In genomic region chr9:129596541-129597328, GRCh38 we compare ENCODE assay signal across 8 cellular contexts. TPM values are rescaled to one million over a fixed set of nuclear protein-coding genes. Genes with fewer than 3 reads are reported as not detected.
A peak's percentile ranks its signal among the peaks of the same experiment; 100 is the strongest.
DNase-seq lines count a peak whose midpoint lies in the region; ATAC-seq, FAIRE-seq and TF ChIP-seq lines count a peak whose summit lies in the region.
"Had no signal": no experiment of that assay in that cellular context is flagged by ENCODE, and none has a peak within 500 bp of the region (broad histone marks: within the 10 kb centered on the region; RNA-seq: fewer than 3 reads in every experiment).

No MANE protein-coding gene starts in this region.

- WGBS in HepG2 (ENCODE audit: low lambda C conversion rate), result 1% methylated on average over 10 of the region's 33 CpGs
- 22 to 32% methylated on average over 22 to 28 of the region's 33 CpGs for WGBS in thyroid gland, 2 donors

- TF ChIP-seq EP300 in Ishikawa (IDR thresholded peaks at IDR 0.05; ENCODE audit: borderline replicate concordance), result no peak
- 0 out of 4 replicates have a peak, but pooled peaks of 1 of the 2 experiments have one; percentile 34 for TF ChIP-seq EP300 in HepG2 (IDR thresholded peaks at IDR 0.05; ENCODE audit: low read depth in 2 of 2, low read length in 2 of 2)
- TF ChIP-seq EP300 in HepG2 (CRISPR knock-in tag; IDR thresholded peaks at IDR 0.05; ENCODE audit: borderline replicate concordance), result no peak

- H3K4me3 ChIP-seq in HepG2 (replicated peaks in 1 of 3; ENCODE audit: insufficient read depth in 1 of 3, low read depth in 2 of 3, low read length in 3 of 3) (peak overlapping the region; percentile 46 to 79 (median 59); a peak in 5 of 6 replicates), thyroid gland (replicated peaks in 1 of 3) (peak overlapping the region in 1 of 3 donors; percentile 28)

- H3K27me3 ChIP-seq in HepG2 (ENCODE audit: control insufficient read depth in 1 of 2, insufficient read depth in 2 of 2, low read length in 2 of 2), result no peaks in the 10 kb centered on the region
- no peaks in the 10 kb centered on the region for H3K27me3 ChIP-seq in thyroid gland

- H3K9me3 ChIP-seq in HepG2 (ENCODE audit: low read length) (no peaks in the 10 kb centered on the region), thyroid gland (no peaks in the 10 kb centered on the region)

- FAIRE-seq in HepG2 (lab: Jason Lieb, UNC), result peak; percentile 30

- in situ Hi-C loops in HepG2 (cut with HindIII; ENCODE audit: extremely low pct_ligation_motif_present, low pct_unique_long_range_greater_than_20kb), result no loop called here

- H3K36me3 Mint-ChIP-seq in chondrocyte (ENCODE audit: low read depth), result no peaks in the 10 kb centered on the region
- H3K36me3 Mint-ChIP-seq: natural killer cell treated with Interleukin-12 subunit alpha and Interleukin-12 subunit beta and Interleukin-15 and Interleukin-18, amount 100 ng/mL, for 72 hours had no signal

- peak overlapping the region; percentile 86 for H3K9ac ChIP-seq in HepG2 (ENCODE audit: insufficient read depth, low read depth, low read length)

- peak overlapping the region; percentile 99 for H3K27ac ChIP-seq in HepG2 (ENCODE audit: extremely low read length, insufficient read depth, low read length)
- H3K27ac ChIP-seq in thyroid gland, result peak overlapping the region; percentile 62 to 83 (median 65)

- no peaks in the 10 kb centered on the region for H3K36me3 ChIP-seq in HepG2 (replicated peaks in 1 of 2; ENCODE audit: control insufficient read depth in 1 of 2, insufficient read depth in 2 of 2, low read length in 2 of 2)
- no peaks in the 10 kb centered on the region for H3K36me3 ChIP-seq in thyroid gland

- POLR2A ChIA-PET in HepG2 (lab: Yijun Ruan, JAX), result interaction anchor here (0.7 to 4.5 kb wide), 25 partner anchors 10 to 456 kb away, joined by 3 to 110 read pairs (median 10); partner anchors contain the start of genes C9orf50, IER5L and NTMT1

- TF ChIP-seq RAD21 in Ishikawa (IDR thresholded peaks at IDR 0.05; ENCODE audit: low read depth) (no peak), HepG2 (CRISPR knock-in tag; IDR thresholded peaks at IDR 0.05) (no peak)

- TF ChIP-seq CTCF in chondrocyte (IDR thresholded peaks at IDR 0.05) (no peak), HepG2 (CRISPR knock-in tag; IDR thresholded peaks at IDR 0.05) (peak; percentile 2; the same call in 1 of the 2 replicates), thyroid gland (IDR thresholded peaks at IDR 0.05) (no peak)

- H3K9me3 Mint-ChIP-seq in chondrocyte (ENCODE audit: low read depth), result no peaks in the 10 kb centered on the region
- H3K9me3 Mint-ChIP-seq: natural killer cell treated with Interleukin-12 subunit alpha and Interleukin-12 subunit beta and Interleukin-15 and Interleukin-18, amount 100 ng/mL, for 72 hours had no signal

- H3K4me1 Mint-ChIP-seq in chondrocyte (ENCODE audit: low read depth), result peaks cover 19% of the 10 kb centered on the region

- CTCF ChIA-PET in HepG2 (lab: Yijun Ruan, JAX; ENCODE audit: low intra/inter-chr PET ratio, low total read pairs), result no interaction called here

- peak overlapping the region; percentile 63 for H3K4me3 Mint-ChIP-seq in chondrocyte (ENCODE audit: unreplicated experiment)
- H3K4me3 Mint-ChIP-seq: natural killer cell treated with Interleukin-12 subunit alpha and Interleukin-12 subunit beta and Interleukin-15 and Interleukin-18, amount 100 ng/mL, for 72 hours had no signal

- H2AFZ ChIP-seq in HepG2 (ENCODE audit: low read length), result no peak overlapping the region

- H3K79me2 ChIP-seq in HepG2 (ENCODE audit: insufficient read depth, low read length), result no peaks in the 10 kb centered on the region

- no peaks in the 10 kb centered on the region for H3K27me3 Mint-ChIP-seq in chondrocyte (ENCODE audit: low read depth)

- H4K20me1 ChIP-seq in HepG2 (ENCODE audit: insufficient read depth, low read length), result no peaks in the 10 kb centered on the region

- TSS peak; percentile 79 for BruUV-seq in HepG2 (replicated peaks; lab: Mats Ljungman, UMichigan)

- H3K4me1 ChIP-seq in HepG2 (ENCODE audit: insufficient read depth, low read length) (peaks cover 87% of the 10 kb centered on the region), thyroid gland (peaks cover 9 to 18% of the 10 kb centered on the region in 2 donors)

- TF ChIP-seq POLR2A in HepG2 (IDR thresholded peaks at IDR 0.05; ENCODE audit: insufficient read depth in 1 of 2, low read depth in 2 of 2, low read length in 2 of 2) (peak in 1 of 2 experiments; percentile 45; a peak in 3 of 4 replicates), thyroid gland (IDR thresholded peaks at IDR 0.05) (peak in 1 of 2 donors; percentile 17)

- H3K27ac Mint-ChIP-seq in chondrocyte (ENCODE audit: unreplicated experiment), result peak overlapping the region; percentile 49
- H3K27ac Mint-ChIP-seq: natural killer cell treated with Interleukin-12 subunit alpha and Interleukin-12 subunit beta and Interleukin-15 and Interleukin-18, amount 100 ng/mL, for 72 hours had no signal

- ATAC-seq in HepG2, result peak; percentile 77

- H3K4me2 ChIP-seq in HepG2 (ENCODE audit: low read depth, low read length), result peak overlapping the region; percentile 86

- DNase-seq in chondrocyte (ENCODE audit: low spot score) (no peak), HepG2 (ENCODE audit: low spot score) (peak; percentile 82), thyroid gland (peak in 1 of 2 donors; percentile 39), anterior cingulate cortex (lab: John Stamatoyannopoulos, UW) (no peak), germinal center (ENCODE audit: low spot score) (no peak)
- DNase-seq in activated T-cell treated with anti-CD3 and anti-CD28 coated beads, Interleukin-2, amount 50 U/mL, for 48 hours, result no peak

- intact Hi-C loops in HepG2 (cut with micrococcal nuclease; ENCODE audit: unreplicated experiment) (loop anchor here (2.0 kb wide), 1 partner anchor 28 kb away; no protein-coding TSS in a partner anchor), thyroid gland (cut with DNase I) (no loop called here)

RNA-seq across cellular contexts. Expression of gene C9orf50, which starts 24.2 kb away (rescaled TPM):
- total RNA-seq in chondrocyte (0.30 to 0.39 TPM (median 0.38 TPM) in 3 replicates), HepG2 (2016; rRNA removed; fragmentation: Illumina TruSeq; extraction: Trizol) (not detected in 2 replicates), thyroid gland (not detected)
- total RNA-seq in HepG2 (2016; cell fraction: cytosol; rRNA removed; fragmentation: Illumina TruSeq; extraction: Trizol; ENCODE audit: low read depth), result not detected in 2 replicates
- total RNA-seq in HepG2 (2016; cell fraction: insoluble cytoplasmic fraction; rRNA removed; fragmentation: Illumina TruSeq; extraction: Trizol), result not detected in 2 replicates
- total RNA-seq in HepG2 (2016; cell fraction: membrane; rRNA removed; fragmentation: Illumina TruSeq; extraction: Trizol), result not detected in 2 replicates
- total RNA-seq in HepG2 (2016; cell fraction: nucleus; rRNA removed; fragmentation: Illumina TruSeq; extraction: Trizol), result not detected in 2 replicates
- not detected in 2 replicates for polyA plus RNA-seq in HepG2 (2011; rRNA removed)
- polyA plus RNA-seq in HepG2 (2011; cell fraction: cytosol; rRNA removed), result not detected in 2 replicates
- 0.10 TPM in 1 of 2 replicates, not detected in the other for polyA plus RNA-seq in HepG2 (2011; cell fraction: nucleus; rRNA removed)
- not detected in 2 replicates for polyA plus RNA-seq in HepG2 (2012)
- not detected in 2 replicates for polyA plus RNA-seq in HepG2 (2016; cell fraction: cytosol; fragmentation: Illumina TruSeq; extraction: Trizol; ENCODE audit: low read depth)
- not detected in 2 replicates for polyA plus RNA-seq in HepG2 (2016; cell fraction: insoluble cytoplasmic fraction; fragmentation: Illumina TruSeq; extraction: Trizol; ENCODE audit: low read depth)
- not detected in 2 replicates for polyA plus RNA-seq in HepG2 (2016; cell fraction: membrane; fragmentation: Illumina TruSeq; extraction: Trizol; ENCODE audit: low read depth)
- not detected in 2 replicates for polyA plus RNA-seq in HepG2 (2016; cell fraction: nucleus; fragmentation: Illumina TruSeq; extraction: Trizol; ENCODE audit: insufficient read depth, low read depth)
- polyA minus RNA-seq in HepG2 (2011; rRNA and poly(A)+ RNA removed; ENCODE audit: low replicate concordance), result not detected in 2 replicates
- polyA minus RNA-seq in HepG2 (2011; cell fraction: cytosol; rRNA and poly(A)+ RNA removed), result not detected in 2 replicates
- polyA minus RNA-seq in HepG2 (2011; cell fraction: nucleus; rRNA and poly(A)+ RNA removed), result not detected in 2 replicates
- total RNA-seq: natural killer cell treated with Interleukin-12 subunit alpha and Interleukin-12 subunit beta and Interleukin-15 and Interleukin-18, amount 100 ng/mL, for 72 hours had no signal

RNA-seq across cellular contexts. Expression of gene NTMT1, which starts 29.2 kb away (rescaled TPM):
- total RNA-seq in chondrocyte (32.6 to 37.4 TPM (median 34.4 TPM) in 3 replicates), HepG2 (2016; rRNA removed; fragmentation: Illumina TruSeq; extraction: Trizol) (51.0 and 53.8 TPM in 2 replicates), thyroid gland (10 to 100 TPM; 19.6 to 28.4 (median 22.6) TPM)
- 18.8 and 21.6 TPM in 2 replicates for total RNA-seq in HepG2 (2016; cell fraction: cytosol; rRNA removed; fragmentation: Illumina TruSeq; extraction: Trizol; ENCODE audit: low read depth)
- total RNA-seq in HepG2 (2016; cell fraction: insoluble cytoplasmic fraction; rRNA removed; fragmentation: Illumina TruSeq; extraction: Trizol), result 51.4 and 52.7 TPM in 2 replicates
- 27.5 and 28.2 TPM in 2 replicates for total RNA-seq in HepG2 (2016; cell fraction: membrane; rRNA removed; fragmentation: Illumina TruSeq; extraction: Trizol)
- total RNA-seq in HepG2 (2016; cell fraction: nucleus; rRNA removed; fragmentation: Illumina TruSeq; extraction: Trizol), result 24.5 and 26.0 TPM in 2 replicates
- 49.1 and 52.7 TPM in 2 replicates for polyA plus RNA-seq in HepG2 (2011; rRNA removed)
- polyA plus RNA-seq in HepG2 (2011; cell fraction: cytosol; rRNA removed), result 51.6 and 54.5 TPM in 2 replicates
- polyA plus RNA-seq in HepG2 (2011; cell fraction: nucleus; rRNA removed), result 33.4 and 35.2 TPM in 2 replicates
- 25.7 and 35.9 TPM in 2 replicates for polyA plus RNA-seq in HepG2 (2012)
- 25.5 and 33.2 TPM in 2 replicates for polyA plus RNA-seq in HepG2 (2016; cell fraction: cytosol; fragmentation: Illumina TruSeq; extraction: Trizol; ENCODE audit: low read depth)
- 70.9 and 81.2 TPM in 2 replicates for polyA plus RNA-seq in HepG2 (2016; cell fraction: insoluble cytoplasmic fraction; fragmentation: Illumina TruSeq; extraction: Trizol; ENCODE audit: low read depth)
- polyA plus RNA-seq in HepG2 (2016; cell fraction: membrane; fragmentation: Illumina TruSeq; extraction: Trizol; ENCODE audit: low read depth), result 24.8 and 34.0 TPM in 2 replicates
- 54.6 and 61.5 TPM in 2 replicates for polyA plus RNA-seq in HepG2 (2016; cell fraction: nucleus; fragmentation: Illumina TruSeq; extraction: Trizol; ENCODE audit: insufficient read depth, low read depth)
- 26.8 and 119 TPM in 2 replicates for polyA minus RNA-seq in HepG2 (2011; rRNA and poly(A)+ RNA removed; ENCODE audit: low replicate concordance)
- 14.8 and 17.0 TPM in 2 replicates for polyA minus RNA-seq in HepG2 (2011; cell fraction: cytosol; rRNA and poly(A)+ RNA removed)
- 15.9 and 18.4 TPM in 2 replicates for polyA minus RNA-seq in HepG2 (2011; cell fraction: nucleus; rRNA and poly(A)+ RNA removed)

RNA-seq across cellular contexts. Expression of gene ASB6, which starts 45.2 kb away (rescaled TPM):
- total RNA-seq in chondrocyte, result 17.4 to 18.1 TPM (median 17.7 TPM) in 3 replicates
- 8.2 and 8.3 TPM in 2 replicates for total RNA-seq in HepG2 (2016; rRNA removed; fragmentation: Illumina TruSeq; extraction: Trizol)
- total RNA-seq in HepG2 (2016; cell fraction: cytosol; rRNA removed; fragmentation: Illumina TruSeq; extraction: Trizol; ENCODE audit: low read depth), result 1.6 and 1.8 TPM in 2 replicates
- total RNA-seq in HepG2 (2016; cell fraction: insoluble cytoplasmic fraction; rRNA removed; fragmentation: Illumina TruSeq; extraction: Trizol), result 6.6 and 9.5 TPM in 2 replicates
- 5.0 and 6.5 TPM in 2 replicates for total RNA-seq in HepG2 (2016; cell fraction: membrane; rRNA removed; fragmentation: Illumina TruSeq; extraction: Trizol)
- 7.3 TPM in 2 replicates for total RNA-seq in HepG2 (2016; cell fraction: nucleus; rRNA removed; fragmentation: Illumina TruSeq; extraction: Trizol)
- polyA plus RNA-seq in HepG2 (2011; rRNA removed), result 8.4 and 10.8 TPM in 2 replicates
- 6.1 and 7.8 TPM in 2 replicates for polyA plus RNA-seq in HepG2 (2011; cell fraction: cytosol; rRNA removed)
- polyA plus RNA-seq in HepG2 (2011; cell fraction: nucleus; rRNA removed), result 22.8 and 23.1 TPM in 2 replicates
- 4.2 and 5.8 TPM in 2 replicates for polyA plus RNA-seq in HepG2 (2012)
- polyA plus RNA-seq in HepG2 (2016; cell fraction: cytosol; fragmentation: Illumina TruSeq; extraction: Trizol; ENCODE audit: low read depth), result 1.0 and 1.8 TPM in 2 replicates
- polyA plus RNA-seq in HepG2 (2016; cell fraction: insoluble cytoplasmic fraction; fragmentation: Illumina TruSeq; extraction: Trizol; ENCODE audit: low read depth), result 7.0 and 8.8 TPM in 2 replicates
- polyA plus RNA-seq in HepG2 (2016; cell fraction: membrane; fragmentation: Illumina TruSeq; extraction: Trizol; ENCODE audit: low read depth), result 3.2 TPM in 2 replicates
- polyA plus RNA-seq in HepG2 (2016; cell fraction: nucleus; fragmentation: Illumina TruSeq; extraction: Trizol; ENCODE audit: insufficient read depth, low read depth), result 17.2 and 17.7 TPM in 2 replicates
- 10.0 and 29.3 TPM in 2 replicates for polyA minus RNA-seq in HepG2 (2011; rRNA and poly(A)+ RNA removed; ENCODE audit: low replicate concordance)
- polyA minus RNA-seq in HepG2 (2011; cell fraction: cytosol; rRNA and poly(A)+ RNA removed), result 2.7 and 3.2 TPM in 2 replicates
- 5.0 and 5.6 TPM in 2 replicates for polyA minus RNA-seq in HepG2 (2011; cell fraction: nucleus; rRNA and poly(A)+ RNA removed)
- total RNA-seq in thyroid gland, result 10 to 100 TPM; 21.7 to 29.2 (median 24.0) TPM
